Comparison of ENCODE assay signal across 16 cellular contexts in genomic region chr1:19122668-19123067, GRCh38.
DNase-seq lines count a peak whose midpoint lies in the region; ATAC-seq and TF ChIP-seq lines count a peak whose summit lies in the region.
"Had no signal": no experiment of that assay in that cellular context is flagged by ENCODE, and none has a peak within 500 bp of the region (broad histone marks: within the 10 kb centered on the region; RNA-seq: fewer than 3 reads in every experiment).

No MANE protein-coding gene starts in this region.

- peaks cover 0 to 22% (median 0%) of the 10 kb centered on the region in 4 donors for H3K4me1 ChIP-seq in Peyer's patch

- H3K27ac ChIP-seq in Peyer's patch, result peak overlapping the region in 2 of 4 donors; percentile 75 to 87
- H3K27ac ChIP-seq: skin epidermis had no signal

- no peak overlapping the region for H3K4me3 Mint-ChIP-seq in osteocyte (ENCODE audit: unreplicated experiment)
- peak overlapping the region in 1 of 2 donors; percentile 41 for H3K4me3 Mint-ChIP-seq in effector memory CD8-positive, alpha-beta T cell
- H3K4me3 Mint-ChIP-seq: CD14-positive monocyte; stimulated activated naive B cell treated with anti-CD40 and anti-IgM and Interleukin-4, amounts not matched to agents 10 μg/mL and 1 μg/mL and 100 μg/mL, for 72 hours had no signal

- no peaks in the 10 kb centered on the region for H3K4me1 Mint-ChIP-seq in osteocyte (ENCODE audit: unreplicated experiment)
- H3K4me1 Mint-ChIP-seq in effector memory CD8-positive, alpha-beta T cell (ENCODE audit: low read depth in 2 of 2), result peaks cover 12 to 28% of the 10 kb centered on the region in 2 donors

- no peaks in the 10 kb centered on the region for H3K27me3 Mint-ChIP-seq in osteocyte (ENCODE audit: unreplicated experiment)
- H3K27me3 Mint-ChIP-seq in effector memory CD8-positive, alpha-beta T cell, result no peaks in the 10 kb centered on the region
- H3K27me3 Mint-ChIP-seq: stimulated activated naive B cell treated with anti-CD40 and anti-IgM and Interleukin-4, amounts not matched to agents 10 μg/mL and 1 μg/mL and 100 μg/mL, for 72 hours had no signal

- peak; percentile 24 for DNase-seq in EH (ENCODE audit: low read depth)
- DNase-seq in Peyer's patch, result peak in 2 of 3 donors; percentile 74 to 86
- peak; percentile 4 to 29 for DNase-seq in foreskin fibroblast
- peak; percentile 53 for DNase-seq in osteocyte (ENCODE audit: extremely low spot score, unreplicated experiment)
- DNase-seq in A172 (ENCODE audit: low spot score), result no peak
- DNase-seq in effector memory CD8-positive, alpha-beta T cell, result no peak
- DNase-seq: activated effector memory CD4-positive, alpha-beta T cell treated with anti-CD3 and anti-CD28 coated beads, Interleukin-2, amount 50 U/mL, for 16 hours; aorta; foreskin melanocyte; KBM-7; mesendoderm; NCI-H510A treated with DMSO at 0.1 percent for 48 hours; stimulated activated naive B cell treated with anti-CD40 and anti-IgM and Interleukin-4, amounts not matched to agents 10 μg/mL and 1 μg/mL and 100 μg/mL, for 72 hours had no signal

- H3K27ac Mint-ChIP-seq in osteocyte (ENCODE audit: unreplicated experiment), result no peak overlapping the region
- peak overlapping the region in 1 of 2 donors; percentile 51 for H3K27ac Mint-ChIP-seq in effector memory CD8-positive, alpha-beta T cell
- H3K27ac Mint-ChIP-seq: stimulated activated naive B cell treated with anti-CD40 and anti-IgM and Interleukin-4, amounts not matched to agents 10 μg/mL and 1 μg/mL and 100 μg/mL, for 72 hours had no signal

- no peaks in the 10 kb centered on the region for H3K9me3 Mint-ChIP-seq in osteocyte (ENCODE audit: unreplicated experiment)
- no peaks in the 10 kb centered on the region for H3K9me3 Mint-ChIP-seq in effector memory CD8-positive, alpha-beta T cell
- H3K9me3 Mint-ChIP-seq: CD14-positive monocyte; stimulated activated naive B cell treated with anti-CD40 and anti-IgM and Interleukin-4, amounts not matched to agents 10 μg/mL and 1 μg/mL and 100 μg/mL, for 72 hours had no signal

- H3K36me3 ChIP-seq in Peyer's patch, result peaks cover 0 to 94% (median 0%) of the 10 kb centered on the region in 3 donors

- H3K36me3 Mint-ChIP-seq in osteocyte (ENCODE audit: unreplicated experiment), result peaks cover 68% of the 10 kb centered on the region
- peaks cover 74% of the 10 kb centered on the region for H3K36me3 Mint-ChIP-seq in effector memory CD8-positive, alpha-beta T cell (ENCODE audit: insufficient read depth)

- ATAC-seq in effector memory CD8-positive, alpha-beta T cell (replicated peaks), result no peak
- ATAC-seq in HG02884 (IDR thresholded peaks at IDR 0.05; ENCODE audit: unreplicated experiment), result no peak
- ATAC-seq: stimulated activated naive B cell treated with anti-CD40 and anti-IgM and Interleukin-4, amounts not matched to agents 10 μg/mL and 1 μg/mL and 100 μg/mL, for 72 hours had no signal

- H3K9me3 ChIP-seq in Peyer's patch, result no peaks in the 10 kb centered on the region

- no peak for TF ChIP-seq CTCF in Peyer's patch (IDR thresholded peaks at IDR 0.05)
- TF ChIP-seq CTCF in foreskin fibroblast (IDR thresholded peaks at IDR 0.05; ENCODE audit: low read depth, low read length), result no peak
- no peak for TF ChIP-seq CTCF in osteocyte (IDR thresholded peaks at IDR 0.05)

- no peaks in the 10 kb centered on the region for H3K27me3 ChIP-seq in Peyer's patch

- peak overlapping the region in 1 of 4 donors; percentile 8 for H3K4me3 ChIP-seq in Peyer's patch
- no peak overlapping the region for H3K4me3 ChIP-seq in foreskin fibroblast (ENCODE audit: low read depth in 1 of 2, low read length in 2 of 2)
- H3K4me3 ChIP-seq: skin epidermis had no signal

- peak in 1 of 2 donors; percentile 59 for TF ChIP-seq POLR2A in Peyer's patch (IDR thresholded peaks at IDR 0.05)

Comparison
In these comparisons a context has a peak if more than half of its experiments do, and no peak if none do; other contexts are left out.
1. DNase-seq: peak in EH (single experiment), Peyer's patch (2 of 3), foreskin fibroblast (2 of 2) and osteocyte (single experiment); none in A172 (single experiment) and effector memory CD8-positive, alpha-beta T cell (0 of 3).